ENCODE assay signal across 10 cellular contexts in genomic region chr16:87375426-87376135, GRCh38. TPM values are rescaled to one million over a fixed set of nuclear protein-coding genes. Genes with fewer than 3 reads are reported as not detected.
DNase-seq lines count a peak whose midpoint lies in the region; ATAC-seq and TF ChIP-seq lines count a peak whose summit lies in the region.
"Had no signal": no experiment of that assay in that cellular context is flagged by ENCODE, and none has a peak within 500 bp of the region (broad histone marks: within the 10 kb centered on the region; RNA-seq: fewer than 3 reads in every experiment).

No MANE protein-coding gene starts in this region.

- intact Hi-C loops in IMR-90 (cut with micrococcal nuclease) (no loop called here), ascending aorta (cut with DNase I) (no loop called here), heart left ventricle (cut with DNase I) (loop anchor here in 1 of 10 donors (5.0 kb wide), 1 partner anchor 48 kb away; no protein-coding TSS in a partner anchor)

- DNase-seq in IMR-90 (peak; percentile 55), ascending aorta (ENCODE audit: low spot score in 2 of 2) (no peak), heart left ventricle (peak in 3 of 5 donors; percentile 30 to 47 (median 36)), NCI-H1694 treated with DMSO at 0.1 percent for 48 hours (lab: John Stamatoyannopoulos, UW) (no peak), NCI-H1930 (lab: John Stamatoyannopoulos, UW) (no peak), activated gamma-delta T cell (lab: John Stamatoyannopoulos, UW) (no peak)
- DNase-seq in activated T-cell treated with anti-CD3 and anti-CD28 coated beads, Interleukin-2, amount 50 U/mL, for 4 hours: no peak
- DNase-seq: KG1, T-helper 9 cell had no signal

- H3K56ac ChIP-seq in IMR-90 (ENCODE audit: extremely low read depth, insufficient read depth, low read length): no peak overlapping the region

- no peak overlapping the region for H2AK9ac ChIP-seq in IMR-90 (replicated peaks; ENCODE audit: low read depth, low read length, poor library complexity)

- peaks cover 15% of the 10 kb centered on the region; the same call in 1 of the 2 replicates for H3K9me1 ChIP-seq in IMR-90 (ENCODE audit: insufficient read depth, low read length)

- no peak overlapping the region for H2BK15ac ChIP-seq in IMR-90 (ENCODE audit: low read depth, low read length)

- no peak overlapping the region for H2AK5ac ChIP-seq in IMR-90 (ENCODE audit: low read depth, low read length)

- no peak overlapping the region for H2BK20ac ChIP-seq in IMR-90 (ENCODE audit: low read depth, low read length)

- no peaks in the 10 kb centered on the region for H3K9me3 Mint-ChIP-seq in activated T-cell treated with anti-CD3 and anti-CD28 coated beads, Interleukin-2, amount 50 U/mL, for 4 hours

- no peak overlapping the region for H4K5ac ChIP-seq in IMR-90 (ENCODE audit: low read depth, low read length)

- no peak overlapping the region for H3K4ac ChIP-seq in IMR-90 (ENCODE audit: low read depth, low read length)

- H2BK5ac ChIP-seq in IMR-90 (ENCODE audit: low read depth, low read length, poor library complexity, severe bottlenecking): no peak overlapping the region

- peaks cover 10% of the 10 kb centered on the region for H3K4me1 ChIP-seq in IMR-90 (ENCODE audit: control insufficient read depth, insufficient read depth, low read length)
- H3K4me1 ChIP-seq in ascending aorta: peaks cover 3 to 24% of the 10 kb centered on the region in 2 donors
- H3K4me1 ChIP-seq in heart left ventricle: peaks cover 4 to 88% (median 44%) of the 10 kb centered on the region in 12 donors
- H3K4me1 ChIP-seq in skeletal muscle satellite cell (ENCODE audit: control insufficient read depth, insufficient read depth, low read length): peaks cover 14% of the 10 kb centered on the region

- H2BK120ac ChIP-seq in IMR-90 (ENCODE audit: low read depth, low read length): no peak overlapping the region

- WGBS in IMR-90 (ENCODE audit: extremely low coverage in 2 of 2, insufficient read length in 1 of 2), 2 experiments: 70% methylated on average over 2 of the region's 9 CpGs; no CpG with 5 or more reads in 1 of the 2 experiments
- WGBS in heart left ventricle, 4 donors: 54 to 66% (median 63%) methylated on average over 9 of the region's 9 CpGs

- in situ Hi-C loops in IMR-90 (cut with MboI; ENCODE audit: low sequenced_read_pairs): no loop called here

- H3K9me3 ChIP-seq in IMR-90 (ENCODE audit: control insufficient read depth, insufficient read depth, low read length) (no peaks in the 10 kb centered on the region), ascending aorta (no peaks in the 10 kb centered on the region), heart left ventricle (no peaks in the 10 kb centered on the region), skeletal muscle satellite cell (replicated peaks; ENCODE audit: low read length) (no peaks in the 10 kb centered on the region)

- no peak overlapping the region for H3K4me3 ChIP-seq in IMR-90 (ENCODE audit: insufficient read depth, low read depth, low read length)
- H3K4me3 ChIP-seq in ascending aorta: peak overlapping the region; percentile 1 to 10
- H3K4me3 ChIP-seq in heart left ventricle: peak overlapping the region in 5 of 12 donors; percentile 0 to 19 (median 11)
- H3K4me3 ChIP-seq in skeletal muscle satellite cell (ENCODE audit: low read length): no peak overlapping the region

- H3K27ac ChIP-seq in IMR-90 (ENCODE audit: insufficient read depth, low read length): no peak overlapping the region
- peak overlapping the region; percentile 38 to 42 for H3K27ac ChIP-seq in ascending aorta
- H3K27ac ChIP-seq in heart left ventricle: peak overlapping the region in 11 of 12 donors; percentile 72 to 93 (median 84)

- no peak for TF ChIP-seq RAD21 in IMR-90 (IDR thresholded peaks at IDR 0.05; ENCODE audit: low read length)

- H3K36me3 ChIP-seq in IMR-90 (ENCODE audit: control insufficient read depth, insufficient read depth, low read length) (no peaks in the 10 kb centered on the region), ascending aorta (no peaks in the 10 kb centered on the region), heart left ventricle (peaks cover 0 to 15% (median 0%) of the 10 kb centered on the region in 9 donors), skeletal muscle satellite cell (ENCODE audit: insufficient read depth, low read length) (no peaks in the 10 kb centered on the region)

- TF ChIP-seq POLR2A in IMR-90 (IDR thresholded peaks at IDR 0.05; ENCODE audit: low read depth, low read length): no peak
- no peak for TF ChIP-seq POLR2A in heart left ventricle (IDR thresholded peaks at IDR 0.05)

- ATAC-seq in IMR-90 (ENCODE audit: low read depth) (peak; percentile 74), heart left ventricle (peak; percentile 80 to 85 (median 82))
- no peak for ATAC-seq in activated T-cell treated with anti-CD3 and anti-CD28 coated beads, Interleukin-2, amount 50 U/mL, for 4 hours

- no peak overlapping the region for H4K91ac ChIP-seq in IMR-90 (ENCODE audit: insufficient read depth, low read depth, low read length)

- no peak overlapping the region for H2AFZ ChIP-seq in IMR-90 (replicated peaks; ENCODE audit: low read length, poor library complexity)

- H4K8ac ChIP-seq in IMR-90 (ENCODE audit: low read depth in 2 of 2, low read length in 2 of 2): no peak overlapping the region

- H3K27me3 ChIP-seq in IMR-90 (ENCODE audit: control insufficient read depth, insufficient read depth, low read length) (no peaks in the 10 kb centered on the region), ascending aorta (no peaks in the 10 kb centered on the region), heart left ventricle (peaks cover 0 to 21% (median 0%) of the 10 kb centered on the region in 9 donors), skeletal muscle satellite cell (ENCODE audit: control insufficient read depth, insufficient read depth, low read length) (no peaks in the 10 kb centered on the region)

- peaks cover 34 to 73% of the 10 kb centered on the region in 2 experiments for H3K79me1 ChIP-seq in IMR-90 (ENCODE audit: low read depth in 1 of 2, low read length in 2 of 2)

- TF ChIP-seq CTCF in IMR-90 (conservative IDR thresholded peaks at IDR 0.05; ENCODE audit: low read depth, low read length): no peak
- no peak for TF ChIP-seq CTCF in ascending aorta (IDR thresholded peaks at IDR 0.05)
- TF ChIP-seq CTCF in heart left ventricle (IDR thresholded peaks at IDR 0.05): no peak

- BruUV-seq in IMR-90 (replicated peaks; lab: Mats Ljungman, UMichigan): no TSS peak

- H3K18ac ChIP-seq in IMR-90 (ENCODE audit: low read depth, low read length): no peak overlapping the region

- POLR2A ChIA-PET in IMR-90 (lab: Charles Lee; ENCODE audit: unreplicated experiment): interaction anchor here (0.7 kb wide), 1 partner anchor 150 kb away, joined by 3 read pairs; no protein-coding TSS in a partner anchor

- peak overlapping the region; percentile 34; the same call in 1 of the 2 replicates for H3K4me2 ChIP-seq in IMR-90 (ENCODE audit: low read depth, low read length)
- peak overlapping the region; percentile 15 for H3K4me2 ChIP-seq in skeletal muscle satellite cell (ENCODE audit: low read length)

- H3K23ac ChIP-seq in IMR-90 (ENCODE audit: low read depth, low read length): no peak overlapping the region

- H3K14ac ChIP-seq in IMR-90 (replicated peaks; ENCODE audit: low read depth, low read length): no peak overlapping the region

- H3K9ac ChIP-seq in IMR-90 (ENCODE audit: low read depth, low read length) (no peak overlapping the region), skeletal muscle satellite cell (ENCODE audit: low read depth, low read length) (no peak overlapping the region)

- H4K20me1 ChIP-seq in IMR-90 (ENCODE audit: insufficient read depth, low read length): peaks cover 61% of the 10 kb centered on the region

- dilution Hi-C loops in IMR-90 (cut with HindIII; ENCODE audit: low sequenced_read_pairs, unreplicated experiment): no loop called here

- H3K36me3 Mint-ChIP-seq in activated T-cell treated with anti-CD3 and anti-CD28 coated beads, Interleukin-2, amount 50 U/mL, for 4 hours (ENCODE audit: insufficient read depth): peaks cover 6% of the 10 kb centered on the region

- no peaks in the 10 kb centered on the region for H3K27me3 Mint-ChIP-seq in activated T-cell treated with anti-CD3 and anti-CD28 coated beads, Interleukin-2, amount 50 U/mL, for 4 hours (ENCODE audit: low read depth)

- H3K4me3 Mint-ChIP-seq in activated T-cell treated with anti-CD3 and anti-CD28 coated beads, Interleukin-2, amount 50 U/mL, for 4 hours: no peak overlapping the region

- CTCF ChIA-PET in IMR-90 (lab: Yijun Ruan, JAX): interaction anchor here (0.6 kb wide), 1 partner anchor 396 kb away, joined by 4 read pairs; no protein-coding TSS in a partner anchor

- peaks cover 43% of the 10 kb centered on the region for H3K4me1 Mint-ChIP-seq in activated T-cell treated with anti-CD3 and anti-CD28 coated beads, Interleukin-2, amount 50 U/mL, for 4 hours (ENCODE audit: low read depth)

RNA-seq across cellular contexts. Expression of gene FBXO31, which starts 8.0 kb away (rescaled TPM):
- total RNA-seq in IMR-90 (2012; rRNA removed): 10.4 and 10.6 TPM in 2 replicates
- polyA plus RNA-seq in IMR-90 (2012; rRNA removed): 16.9 and 20.7 TPM in 2 replicates
- 10.1 and 14.2 TPM in 2 replicates for polyA plus RNA-seq in IMR-90 (2012; cell fraction: cytosol; rRNA removed)
- polyA plus RNA-seq in IMR-90 (2012; cell fraction: nucleus; rRNA removed; ENCODE audit: low replicate concordance): 54.4 and 120 TPM in 2 replicates
- total RNA-seq in ascending aorta: 224 TPM
- total RNA-seq in heart left ventricle: 100 to 1,000 TPM in 1 of 9 donors, 10 to 100 TPM in 8; 55.5 to 130 (median 71.9) TPM
- polyA plus RNA-seq in heart left ventricle: 10 to 100 TPM; 20.0 to 28.8 TPM
- total RNA-seq in skeletal muscle satellite cell (2012; rRNA removed): 21.8 and 27.4 TPM in 2 replicates
- total RNA-seq in activated T-cell treated with anti-CD3 and anti-CD28 coated beads, Interleukin-2, amount 50 U/mL, for 4 hours: 10 to 100 TPM; 53.0 to 58.1 (median 55.5) TPM

RNA-seq across cellular contexts. Expression of gene MAP1LC3B, which starts 16.6 kb away (rescaled TPM):
- 23.5 and 25.3 TPM in 2 replicates for total RNA-seq in IMR-90 (2012; rRNA removed)
- polyA plus RNA-seq in IMR-90 (2012; rRNA removed): 46.9 and 57.7 TPM in 2 replicates
- 30.4 and 40.6 TPM in 2 replicates for polyA plus RNA-seq in IMR-90 (2012; cell fraction: cytosol; rRNA removed)
- polyA plus RNA-seq in IMR-90 (2012; cell fraction: nucleus; rRNA removed; ENCODE audit: low replicate concordance): 7.3 and 33.0 TPM in 2 replicates
- total RNA-seq in ascending aorta: 37.0 TPM
- 100 to 1,000 TPM in 7 of 9 donors, 10 to 100 TPM in 2; 70.7 to 194 (median 116) TPM for total RNA-seq in heart left ventricle
- polyA plus RNA-seq in heart left ventricle: 100 to 1,000 TPM in 1 of 2 donors, 10 to 100 TPM in 1; 82.4 to 263 TPM
- total RNA-seq in skeletal muscle satellite cell (2012; rRNA removed): 22.3 and 25.1 TPM in 2 replicates
- 10 to 100 TPM; 31.5 to 43.2 (median 31.6) TPM for total RNA-seq in activated T-cell treated with anti-CD3 and anti-CD28 coated beads, Interleukin-2, amount 50 U/mL, for 4 hours

RNA-seq across cellular contexts. Expression of gene C16orf95, which starts 58.4 kb away (rescaled TPM):
- total RNA-seq in IMR-90 (2012; rRNA removed): 1.9 and 2.0 TPM in 2 replicates
- 3.8 and 4.7 TPM in 2 replicates for polyA plus RNA-seq in IMR-90 (2012; rRNA removed)
- 3.7 and 6.4 TPM in 2 replicates for polyA plus RNA-seq in IMR-90 (2012; cell fraction: cytosol; rRNA removed)
- polyA plus RNA-seq in IMR-90 (2012; cell fraction: nucleus; rRNA removed; ENCODE audit: low replicate concordance): 4.1 and 7.4 TPM in 2 replicates
- total RNA-seq in ascending aorta: not detected
- 1 to 10 TPM in 7 of 9 donors, under 1 TPM in 2; 0.91 to 4.5 (median 3.3) TPM for total RNA-seq in heart left ventricle
- 1 to 10 TPM; 1.8 to 2.4 TPM for polyA plus RNA-seq in heart left ventricle
- total RNA-seq in skeletal muscle satellite cell (2012; rRNA removed): 8.5 and 9.4 TPM in 2 replicates
- total RNA-seq in activated T-cell treated with anti-CD3 and anti-CD28 coated beads, Interleukin-2, amount 50 U/mL, for 4 hours: 1 to 10 TPM; 3.5 to 5.7 (median 4.1) TPM

Comparison
In these comparisons a context has a peak if more than half of its experiments do, and no peak if none do; other contexts are left out.
1. ATAC-seq: peak in IMR-90 (single experiment) and heart left ventricle (4 of 4); none in activated T-cell treated with anti-CD3 and anti-CD28 coated beads, Interleukin-2, amount 50 U/mL, for 4 hours (0 of 2).
2. DNase-seq: peak in IMR-90 (single experiment) and heart left ventricle (3 of 5); none in ascending aorta (0 of 2), NCI-H1694 treated with DMSO at 0.1 percent for 48 hours (single experiment), NCI-H1930 (0 of 2), activated gamma-delta T cell (single experiment) and activated T-cell treated with anti-CD3 and anti-CD28 coated beads, Interleukin-2, amount 50 U/mL, for 4 hours (single experiment).
3. H3K4me3 ChIP-seq: peak in ascending aorta (2 of 2); none in IMR-90 (single experiment) and skeletal muscle satellite cell (single experiment).